13 cellular contexts compared by ENCODE assay signal in the genomic region with DNA sequence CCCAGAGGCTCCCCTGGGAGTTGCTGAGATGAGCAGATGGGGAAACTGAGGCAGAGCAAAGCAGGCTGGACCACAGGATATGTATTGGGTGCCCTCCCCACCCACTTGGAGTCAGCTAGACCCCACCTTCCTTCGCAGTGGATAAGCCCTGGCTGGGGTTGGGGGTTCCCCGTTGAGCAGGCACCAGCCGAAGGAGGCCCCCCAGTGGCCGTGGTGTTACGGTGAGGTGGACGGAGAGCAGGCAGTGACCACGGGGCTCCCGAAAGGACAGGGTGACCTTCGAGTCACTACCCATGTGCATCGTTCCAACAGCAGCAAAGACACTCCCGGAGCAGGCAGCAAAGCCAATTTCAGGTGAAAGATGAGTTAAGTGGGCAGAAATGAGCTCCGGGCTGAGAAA.
DNase-seq lines count a peak whose midpoint lies in the region; ATAC-seq and TF ChIP-seq lines count a peak whose summit lies in the region.
"Had no signal": no experiment of that assay in that cellular context is flagged by ENCODE, and none has a peak within 500 bp of the region (broad histone marks: within the 10 kb centered on the region; RNA-seq: fewer than 3 reads in every experiment).

No MANE protein-coding gene starts in this region.

- H3K4me2 ChIP-seq in parathyroid adenoma (ENCODE audit: low read length) = no peak overlapping the region

- no peak overlapping the region for H3K9ac ChIP-seq in parathyroid adenoma

- no peak overlapping the region for H2AFZ ChIP-seq in parathyroid adenoma

- H3K36me3 ChIP-seq in Peyer's patch (no peaks in the 10 kb centered on the region), parathyroid adenoma (ENCODE audit: control insufficient read depth, insufficient read depth, low read length) (no peaks in the 10 kb centered on the region)
- H3K36me3 ChIP-seq: esophagus squamous epithelium, right lobe of liver had no signal

- ATAC-seq in GM21423 (IDR thresholded peaks at IDR 0.05; ENCODE audit: unreplicated experiment) = no peak

- DNase-seq in Peyer's patch = peak in 2 of 3 donors; percentile 47 to 53
- DNase-seq in foreskin fibroblast = no peak
- DNase-seq in NCI-H2081 treated with DMSO at 0.1 percent for 48 hours (lab: John Stamatoyannopoulos, UW) = no peak
- no peak for DNase-seq in activated CD8-positive, alpha-beta memory T cell treated with anti-CD3 and anti-CD28 coated beads for 24 hours
- no peak for DNase-seq in activated T-cell treated with anti-CD3 and anti-CD28 coated beads for 4 hours
- DNase-seq: esophagus squamous epithelium, GF-D8, NCI-H2171 treated with DMSO at 0.1 percent for 48 hours, SW 1271 had no signal

- no peaks in the 10 kb centered on the region for H3K79me2 ChIP-seq in parathyroid adenoma

- no peak for TF ChIP-seq POLR2A in Peyer's patch (IDR thresholded peaks at IDR 0.05)

- H3K27me3 ChIP-seq in Peyer's patch = no peaks in the 10 kb centered on the region
- no peaks in the 10 kb centered on the region for H3K27me3 ChIP-seq in parathyroid adenoma (ENCODE audit: control insufficient read depth, insufficient read depth, low read length)
- H3K27me3 ChIP-seq: right lobe of liver had no signal

- no peak overlapping the region for H3K4me3 ChIP-seq in Peyer's patch
- no peak overlapping the region for H3K4me3 ChIP-seq in foreskin fibroblast (ENCODE audit: low read depth in 1 of 2, low read length in 2 of 2)
- no peak overlapping the region for H3K4me3 ChIP-seq in parathyroid adenoma (ENCODE audit: low read depth, low read length)
- H3K4me3 ChIP-seq: esophagus squamous epithelium, right lobe of liver had no signal

- H3K27ac ChIP-seq in Peyer's patch = no peak overlapping the region
- no peak overlapping the region for H3K27ac ChIP-seq in parathyroid adenoma
- H3K27ac ChIP-seq: esophagus squamous epithelium, right lobe of liver had no signal

- H3K9me3 ChIP-seq in Peyer's patch = no peaks in the 10 kb centered on the region
- no peaks in the 10 kb centered on the region for H3K9me3 ChIP-seq in parathyroid adenoma (ENCODE audit: control insufficient read depth, low read length)
- H3K9me3 ChIP-seq: right lobe of liver had no signal

- no peaks in the 10 kb centered on the region for H3K4me1 ChIP-seq in Peyer's patch
- no peaks in the 10 kb centered on the region for H3K4me1 ChIP-seq in parathyroid adenoma
- H3K4me1 ChIP-seq: esophagus squamous epithelium, right lobe of liver had no signal

- TF ChIP-seq CTCF in GM12873 (IDR thresholded peaks at IDR 0.05; ENCODE audit: insufficient read depth, low read depth, low read length, missing control alignments) (peak; percentile 34), Peyer's patch (IDR thresholded peaks at IDR 0.05) (peak in 3 of 6 experiments; percentile 16 to 24 (median 17)), foreskin fibroblast (IDR thresholded peaks at IDR 0.05; ENCODE audit: low read depth, low read length) (peak; percentile 16), parathyroid adenoma (IDR thresholded peaks at IDR 0.05) (peak; percentile 7)

Comparison
In these comparisons a context has a peak if more than half of its experiments do, and no peak if none do; other contexts are left out.
1. DNase-seq: peak in Peyer's patch (2 of 3); none in foreskin fibroblast (0 of 2), NCI-H2081 treated with DMSO at 0.1 percent for 48 hours (single experiment), activated CD8-positive, alpha-beta memory T cell treated with anti-CD3 and anti-CD28 coated beads for 24 hours (single experiment) and activated T-cell treated with anti-CD3 and anti-CD28 coated beads for 4 hours (single experiment).